ENCODE assay signal across 8 cellular contexts in genomic region chr15:85296615-85297402, GRCh38.
DNase-seq lines count a peak whose midpoint lies in the region; ATAC-seq lines count a peak whose summit lies in the region.

No MANE protein-coding gene starts in this region.

- H3K23ac ChIP-seq in mesenchymal stem cell (ENCODE audit: low read length in 2 of 2) = no peak overlapping the region

- no peak overlapping the region for H2AFZ ChIP-seq in mesenchymal stem cell (ENCODE audit: low read depth, low read length)

- no peak overlapping the region for H2BK5ac ChIP-seq in mesenchymal stem cell (ENCODE audit: low read depth, low read length, poor library complexity, severe bottlenecking)

- H3K79me1 ChIP-seq in mesenchymal stem cell (replicated peaks; ENCODE audit: low read length, poor library complexity, severe bottlenecking) = no peaks in the 10 kb centered on the region

- H3K27ac ChIP-seq in duodenal mucosa (ENCODE audit: low read depth, low read length) (no peak overlapping the region), mesenchymal stem cell (ENCODE audit: low read length, poor library complexity, severe bottlenecking) (no peak overlapping the region)

- H3K4me2 ChIP-seq in mesenchymal stem cell (ENCODE audit: low read length, poor library complexity, severe bottlenecking) = peak overlapping the region; percentile 42

- no peak overlapping the region for H2AK5ac ChIP-seq in mesenchymal stem cell (ENCODE audit: low read length, severe bottlenecking)

- peak overlapping the region; percentile 61 to 69 for H3K4me3 ChIP-seq in duodenal mucosa (ENCODE audit: low read depth in 1 of 2, low read length in 2 of 2)
- H3K4me3 ChIP-seq in mesenchymal stem cell (ENCODE audit: insufficient read depth in 1 of 2, low read depth in 1 of 2, low read length in 2 of 2) = peak overlapping the region in 1 of 2 experiments; percentile 74

- H3K18ac ChIP-seq in mesenchymal stem cell (ENCODE audit: low read depth in 1 of 2, low read length in 2 of 2) = peak overlapping the region in 1 of 2 experiments; percentile 40

- H3K36me3 ChIP-seq in duodenal mucosa (ENCODE audit: control insufficient read depth in 1 of 2, insufficient read depth in 2 of 2, low read length in 2 of 2) (no peaks in the 10 kb centered on the region), mesenchymal stem cell (ENCODE audit: control insufficient read depth in 1 of 2, insufficient read depth in 2 of 2, low read depth in 1 of 2, low read length in 2 of 2) (no peaks in the 10 kb centered on the region)

- H3K4ac ChIP-seq in mesenchymal stem cell (ENCODE audit: low read depth in 1 of 2, low read length in 2 of 2) = no peak overlapping the region

- no peaks in the 10 kb centered on the region for H3K27me3 ChIP-seq in duodenal mucosa (ENCODE audit: control insufficient read depth in 1 of 2, insufficient read depth in 2 of 2, low read length in 2 of 2)
- H3K27me3 ChIP-seq in mesenchymal stem cell (ENCODE audit: control insufficient read depth in 1 of 2, insufficient read depth in 1 of 2, low read length in 2 of 2) = no peaks in the 10 kb centered on the region

- no peak overlapping the region for H2BK120ac ChIP-seq in mesenchymal stem cell (ENCODE audit: low read depth, low read length)

- H4K91ac ChIP-seq in mesenchymal stem cell (ENCODE audit: low read length) = no peak overlapping the region

- H3K14ac ChIP-seq in mesenchymal stem cell (ENCODE audit: low read length in 2 of 2) = no peak overlapping the region

- H2BK12ac ChIP-seq in mesenchymal stem cell (ENCODE audit: low read length in 2 of 2) = no peak overlapping the region

- H3K9me3 ChIP-seq in duodenal mucosa (ENCODE audit: control insufficient read depth in 1 of 2, low read length in 2 of 2) = no peaks in the 10 kb centered on the region
- H3K9me3 ChIP-seq in mesenchymal stem cell (ENCODE audit: control insufficient read depth, low read length) = no peaks in the 10 kb centered on the region

- no peak overlapping the region for H2BK15ac ChIP-seq in mesenchymal stem cell (ENCODE audit: low read depth, poor library complexity, severe bottlenecking)

- H3K9ac ChIP-seq in duodenal mucosa (ENCODE audit: low read depth in 1 of 2, low read length in 2 of 2) (peak overlapping the region; percentile 56 to 73), mesenchymal stem cell (ENCODE audit: low read length) (peak overlapping the region; percentile 79)

- WGBS in mesenchymal stem cell = 40% methylated on average over 14 of the region's 14 CpGs

- DNase-seq in C1 segment of cervical spinal cord (lab: John Stamatoyannopoulos, UW) = peak in 11 of 14 donors; percentile 2 to 47 (median 28)
- DNase-seq in NCI-H526 (lab: John Stamatoyannopoulos, UW) = peak; percentile 72 to 87
- peak; percentile 33 to 77 for DNase-seq in activated CD4-positive, alpha-beta T cell treated with anti-CD3 and anti-CD28 coated beads, Interleukin-2, amount 50 U/mL, for 24 hours (ENCODE audit: low read depth in 1 of 2, low spot score in 1 of 2)
- DNase-seq in mesenchymal stem cell = peak; percentile 85
- DNase-seq in stimulated activated CD8-positive, alpha-beta memory T cell treated with anti-CD3 and anti-CD28 coated beads, Interleukin-15, amount 100 ng/mL, for 1 hour (ENCODE audit: low read depth) = peak; percentile 37

- peak overlapping the region; percentile 63 for H4K8ac ChIP-seq in mesenchymal stem cell (ENCODE audit: low read length)

- ATAC-seq in GM19043 (IDR thresholded peaks at IDR 0.05; ENCODE audit: low read depth, unreplicated experiment) (peak; percentile 94), HG03354 (IDR thresholded peaks at IDR 0.05; ENCODE audit: poor library complexity, severe bottlenecking, unreplicated experiment) (peak; percentile 95)

- H3K4me1 ChIP-seq in duodenal mucosa (ENCODE audit: control insufficient read depth in 1 of 2, insufficient read depth in 2 of 2, low read length in 2 of 2) (peaks cover 4 to 6% of the 10 kb centered on the region in 2 donors), mesenchymal stem cell (ENCODE audit: control insufficient read depth, insufficient read depth, low read depth, low read length) (peaks cover 7% of the 10 kb centered on the region)

Comparison
In these comparisons a context has a peak if more than half of its experiments do, and no peak if none do; other contexts are left out.
1. DNase-seq: peak in every context shown above with its lines; median percentile 85 in mesenchymal stem cell; 80 in NCI-H526; 55 in activated CD4-positive, alpha-beta T cell treated with anti-CD3 and anti-CD28 coated beads, Interleukin-2, amount 50 U/mL, for 24 hours; 37 in stimulated activated CD8-positive, alpha-beta memory T cell treated with anti-CD3 and anti-CD28 coated beads, Interleukin-15, amount 100 ng/mL, for 1 hour; 28 in C1 segment of cervical spinal cord.